In the genomic region with DNA sequence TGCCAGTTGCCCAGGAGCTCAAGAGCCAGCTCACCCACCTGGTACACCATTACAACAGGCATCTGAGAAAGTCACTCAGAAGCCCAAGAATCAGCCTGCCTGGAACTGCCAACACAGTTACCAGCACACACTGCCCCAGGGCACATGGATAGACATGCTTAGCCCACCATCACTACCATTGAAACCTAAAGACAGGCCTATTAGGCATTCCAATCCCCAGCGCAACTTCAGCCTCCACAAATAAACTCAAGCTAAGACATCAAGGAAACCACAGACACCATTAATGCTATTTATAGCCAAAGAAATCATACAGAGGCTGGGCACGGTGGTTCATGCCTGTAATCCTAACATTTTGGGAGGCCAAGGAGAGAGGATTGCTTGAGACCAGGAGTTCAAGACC, we compare ENCODE assay signal across 2 cellular contexts.
TF ChIP-seq lines count a peak whose summit lies in the region.

No MANE protein-coding gene starts in this region.

TF ChIP-seq in IMR-90, 13 proteins besides CTCF, POLR2A, EP300 and RAD21:
- TF ChIP-seq BHLHE40 (IDR thresholded peaks at IDR 0.05; ENCODE audit: low read depth, low read length), result no peak
- TF ChIP-seq, protein P1, sequence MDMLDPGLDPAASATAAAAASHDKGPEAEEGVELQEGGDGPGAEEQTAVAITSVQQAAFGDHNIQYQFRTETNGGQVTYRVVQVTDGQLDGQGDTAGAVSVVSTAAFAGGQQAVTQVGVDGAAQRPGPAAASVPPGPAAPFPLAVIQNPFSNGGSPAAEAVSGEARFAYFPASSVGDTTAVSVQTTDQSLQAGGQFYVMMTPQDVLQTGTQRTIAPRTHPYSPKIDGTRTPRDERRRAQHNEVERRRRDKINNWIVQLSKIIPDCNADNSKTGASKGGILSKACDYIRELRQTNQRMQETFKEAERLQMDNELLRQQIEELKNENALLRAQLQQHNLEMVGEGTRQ (IDR thresholded peaks at IDR 0.05; ENCODE audit: low read depth, low read length), result no peak
- no peak for TF ChIP-seq CHD1 (IDR thresholded peaks at IDR 0.05; ENCODE audit: low read depth, low read length)
- no peak for TF ChIP-seq SMC3 (IDR thresholded peaks at IDR 0.05; ENCODE audit: low read depth, low read length)
- no peak for TF ChIP-seq MAZ (IDR thresholded peaks at IDR 0.05; ENCODE audit: borderline replicate concordance, low read depth, low read length)
- no peak for TF ChIP-seq FOS (IDR thresholded peaks at IDR 0.05; ENCODE audit: low read depth, low read length)
- TF ChIP-seq CEBPB (IDR thresholded peaks at IDR 0.05; ENCODE audit: low read depth, low read length), result no peak
- TF ChIP-seq MXI1 (IDR thresholded peaks at IDR 0.05; ENCODE audit: borderline replicate concordance, low read depth, low read length), result no peak

TF ChIP-seq in GM12878, 131 proteins besides CTCF, POLR2A, EP300 and RAD21:
- TF ChIP-seq ZBED1 (IDR thresholded peaks at IDR 0.05; ENCODE audit: borderline replicate concordance), result no peak
- TF ChIP-seq RUNX3 (IDR thresholded peaks at IDR 0.05; ENCODE audit: low read length), result peak; percentile 29
